In genomic region chr5:127442085-127442484, GRCh38 we compare ENCODE assay signal across 8 cellular contexts.
DNase-seq lines count a peak whose midpoint lies in the region; ATAC-seq, FAIRE-seq and TF ChIP-seq lines count a peak whose summit lies in the region.

No MANE protein-coding gene starts in this region.

- H3K27me3 ChIP-seq in layer of hippocampus (ENCODE audit: control insufficient read depth, insufficient read depth, low read length) = no peaks in the 10 kb centered on the region
- no peaks in the 10 kb centered on the region for H3K27me3 ChIP-seq in small intestine (ENCODE audit: control insufficient read depth in 2 of 2, insufficient read depth in 2 of 2, low read length in 2 of 2)
- no peaks in the 10 kb centered on the region for H3K27me3 ChIP-seq in lower lobe of right lung (ENCODE audit: low read depth)

- FAIRE-seq in small intestine (lab: Jason Lieb, UNC) = no peak

- intact Hi-C loops in lower lobe of right lung (cut with DNase I) = no loop called here

- no peaks in the 10 kb centered on the region for H3K36me3 ChIP-seq in small intestine (ENCODE audit: control insufficient read depth in 2 of 2, insufficient read depth in 2 of 2, low read length in 2 of 2)
- H3K36me3 ChIP-seq in lower lobe of right lung = no peaks in the 10 kb centered on the region

- DNase-seq in COLO829 (ENCODE audit: low spot score) = peak; percentile 28
- peak; percentile 21 for DNase-seq in amniotic epithelial cell (ENCODE audit: low read depth)
- DNase-seq in small intestine = no peak
- no peak for DNase-seq in lower lobe of right lung
- no peak for DNase-seq in DMS153 treated with DMSO at 0.1 percent for 48 hours (lab: John Stamatoyannopoulos, UW; ENCODE audit: unreplicated experiment)

- WGBS in small intestine, 3 donors = 60 to 66% (median 63%) methylated on average over 3 of the region's 3 CpGs

- H3K9me3 ChIP-seq in small intestine (ENCODE audit: control insufficient read depth, low read depth) = no peaks in the 10 kb centered on the region
- no peaks in the 10 kb centered on the region for H3K9me3 ChIP-seq in lower lobe of right lung

- peak overlapping the region; percentile 22 for H3K27ac ChIP-seq in layer of hippocampus (ENCODE audit: low read depth, low read length)
- no peak overlapping the region for H3K27ac ChIP-seq in small intestine (ENCODE audit: low read depth in 1 of 2, low read length in 1 of 2)
- H3K27ac ChIP-seq in lower lobe of right lung = no peak overlapping the region

- ATAC-seq in lower lobe of right lung = no peak
- ATAC-seq in HG03460 (IDR thresholded peaks at IDR 0.05; ENCODE audit: unreplicated experiment) = no peak

- H3K4me1 ChIP-seq in small intestine (ENCODE audit: control insufficient read depth in 2 of 2, insufficient read depth in 1 of 2, low read depth in 1 of 2, low read length in 1 of 2) = no peaks in the 10 kb centered on the region
- no peaks in the 10 kb centered on the region for H3K4me1 ChIP-seq in lower lobe of right lung

- TF ChIP-seq CTCF in lower lobe of right lung (IDR thresholded peaks at IDR 0.05) = no peak

- H3K4me3 ChIP-seq in small intestine (ENCODE audit: low read depth in 1 of 2, low read length in 2 of 2) = no peak overlapping the region
- no peak overlapping the region for H3K4me3 ChIP-seq in lower lobe of right lung

- TF ChIP-seq RAD21 in Ishikawa (IDR thresholded peaks at IDR 0.05; ENCODE audit: low read depth) = peak; percentile 32; the same call in 1 of the 2 replicates

- no peak for TF ChIP-seq EP300 in Ishikawa (IDR thresholded peaks at IDR 0.05; ENCODE audit: borderline replicate concordance)

TF ChIP-seq in Ishikawa, 13 proteins besides CTCF, POLR2A, EP300 and RAD21:
- TF ChIP-seq CEBPB (IDR thresholded peaks at IDR 0.05) (no peak), MAX (IDR thresholded peaks at IDR 0.05) (no peak), CREB1 (IDR thresholded peaks at IDR 0.05; ENCODE audit: low read depth) (no peak), ZBTB7A (IDR thresholded peaks at IDR 0.05; ENCODE audit: low read depth) (no peak), TAF1 (IDR thresholded peaks at IDR 0.05; ENCODE audit: low read depth) (no peak), TEAD4 (IDR thresholded peaks at IDR 0.05) (no peak), REST (IDR thresholded peaks at IDR 0.05; ENCODE audit: low read depth) (no peak), USF1 (IDR thresholded peaks at IDR 0.05) (no peak), EGR1 (IDR thresholded peaks at IDR 0.05) (no peak), YY1 (IDR thresholded peaks at IDR 0.05; ENCODE audit: low read depth) (no peak), NFIC (IDR thresholded peaks at IDR 0.05) (no peak), TCF12 (IDR thresholded peaks at IDR 0.05; ENCODE audit: low read depth) (no peak), FOXM1 (IDR thresholded peaks at IDR 0.05; ENCODE audit: borderline replicate concordance, low read depth) (no peak)

Comparison
In these comparisons a context has a peak if more than half of its experiments do, and no peak if none do; other contexts are left out.
1. DNase-seq: peak in COLO829 (single experiment) and amniotic epithelial cell (single experiment); none in small intestine (single experiment), lower lobe of right lung (single experiment) and DMS153 treated with DMSO at 0.1 percent for 48 hours (single experiment).